Comparison of ENCODE assay signal across 8 cellular contexts in the genomic region with DNA sequence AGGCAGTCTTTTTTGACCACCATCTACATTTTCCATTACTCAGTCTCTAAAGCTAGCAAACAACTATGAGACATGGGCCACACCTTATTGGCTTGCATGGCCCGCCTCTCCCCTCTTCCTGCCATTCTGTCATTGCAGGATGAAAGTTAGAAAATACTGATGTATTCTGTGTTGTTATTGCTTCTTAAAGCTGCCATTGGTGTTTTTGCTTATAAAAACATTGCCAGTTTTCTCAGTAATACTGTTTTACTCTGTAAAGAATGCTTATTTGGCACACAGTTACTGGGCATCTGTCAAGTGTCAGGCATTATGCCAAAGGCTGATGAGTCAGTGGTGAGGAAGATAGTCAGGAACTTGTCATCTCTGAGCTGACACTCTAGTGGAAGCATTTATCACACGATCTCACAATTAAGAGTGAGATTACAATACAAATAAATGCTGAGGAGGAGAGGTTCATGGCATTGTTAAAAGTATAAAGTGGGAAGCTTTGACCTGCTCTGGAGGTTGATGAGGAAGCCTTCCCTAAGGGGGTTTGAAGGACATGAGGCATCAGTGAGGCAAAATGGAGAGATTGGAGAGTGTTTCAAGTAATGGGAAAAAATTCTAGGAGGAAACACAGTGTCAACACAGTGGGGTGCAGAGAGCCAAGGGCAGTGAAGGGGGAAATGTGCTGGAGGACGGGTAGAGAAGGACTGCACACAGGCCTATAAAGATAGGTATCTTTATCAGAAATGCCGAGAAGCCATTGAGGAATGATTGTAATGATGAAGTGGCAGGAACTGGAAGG. TPM values are rescaled to one million over a fixed set of nuclear protein-coding genes. Genes with fewer than 3 reads are reported as not detected.
DNase-seq lines count a peak whose midpoint lies in the region; ATAC-seq, FAIRE-seq and TF ChIP-seq lines count a peak whose summit lies in the region.

No MANE protein-coding gene starts in this region.

- H3K36me3 ChIP-seq in astrocyte (ENCODE audit: insufficient read depth, low read length) = no peaks in the 10 kb centered on the region
- H3K36me3 ChIP-seq in mesendoderm (ENCODE audit: control insufficient read depth, insufficient read depth, low read length) = no peaks in the 10 kb centered on the region

- FAIRE-seq in astrocyte (lab: Jason Lieb, UNC) = no peak

- no peak overlapping the region for H3K23ac ChIP-seq in mesendoderm (ENCODE audit: low read length)

- no peak overlapping the region for H2AK5ac ChIP-seq in mesendoderm (ENCODE audit: low read length)

- H3K79me2 ChIP-seq in astrocyte (ENCODE audit: insufficient read depth, low read length) (no peaks in the 10 kb centered on the region), mesendoderm (ENCODE audit: control insufficient read depth, insufficient read depth, low read length) (no peaks in the 10 kb centered on the region)

- H4K8ac ChIP-seq in mesendoderm (ENCODE audit: low read depth, low read length) = no peak overlapping the region

- H3K79me1 ChIP-seq in mesendoderm (ENCODE audit: low read length) = no peaks in the 10 kb centered on the region

- DNase-seq in DMS 273 treated with DMSO at 0.1 percent for 48 hours (lab: John Stamatoyannopoulos, UW) (peak; percentile 33), Kasumi-1 (lab: John Stamatoyannopoulos, UW) (peak; percentile 10 to 37), astrocyte (ENCODE audit: low read depth) (peak; percentile 57), mesendoderm (peak; percentile 5), NCI-H82 treated with DMSO at 0.1 percent for 48 hours (lab: John Stamatoyannopoulos, UW; ENCODE audit: unreplicated experiment) (no peak), T-helper 9 cell (no peak)
- DNase-seq in activated CD8-positive, alpha-beta memory T cell treated with anti-CD3 and anti-CD28 coated beads for 24 hours = no peak

- H3K9ac ChIP-seq in astrocyte (ENCODE audit: low read length) (no peak overlapping the region), mesendoderm (ENCODE audit: low read length) (no peak overlapping the region)

- H3K27ac ChIP-seq in astrocyte (ENCODE audit: low read depth, low read length) (no peak overlapping the region), mesendoderm (ENCODE audit: low read depth, low read length) (no peak overlapping the region)

- H2BK5ac ChIP-seq in mesendoderm (ENCODE audit: low read length) = no peak overlapping the region

- no peak overlapping the region for H3K27ac Mint-ChIP-seq in astrocyte (ENCODE audit: unreplicated experiment)

- peaks cover 18% of the 10 kb centered on the region for H3K4me1 ChIP-seq in astrocyte (ENCODE audit: insufficient read depth, low read length)
- H3K4me1 ChIP-seq in mesendoderm (ENCODE audit: control insufficient read depth, low read depth, low read length) = no peaks in the 10 kb centered on the region

- H3K9me3 ChIP-seq in astrocyte (ENCODE audit: insufficient read depth, low read depth, low read length) = no peaks in the 10 kb centered on the region

- H3K4me3 Mint-ChIP-seq in astrocyte (ENCODE audit: unreplicated experiment) = no peak overlapping the region

- WGBS in mesendoderm (ENCODE audit: extremely low coverage, insufficient coverage, low lambda C conversion rate) = no CpG with 5 or more reads among the region's 4 CpGs

- H3K27me3 ChIP-seq in astrocyte (ENCODE audit: insufficient read depth, low read length) (no peaks in the 10 kb centered on the region), mesendoderm (ENCODE audit: insufficient read depth, low read length, poor library complexity) (no peaks in the 10 kb centered on the region)

- peaks cover 13% of the 10 kb centered on the region for H3K4me1 Mint-ChIP-seq in astrocyte (ENCODE audit: low read depth, unreplicated experiment)

- H2BK15ac ChIP-seq in mesendoderm (replicated peaks; ENCODE audit: low read depth) = no peak overlapping the region

- no peaks in the 10 kb centered on the region for H3K36me3 Mint-ChIP-seq in astrocyte (ENCODE audit: low read depth, unreplicated experiment)

- no peaks in the 10 kb centered on the region for H3K9me3 Mint-ChIP-seq in astrocyte (ENCODE audit: unreplicated experiment)

- H3K56ac ChIP-seq in mesendoderm (ENCODE audit: low read length) = no peak overlapping the region

- no peak overlapping the region for H4K5ac ChIP-seq in mesendoderm (ENCODE audit: low read length)

- no peak for TF ChIP-seq CTCF in astrocyte (IDR thresholded peaks at IDR 0.05; ENCODE audit: insufficient read depth, low read depth, low read length)

- H3K27me3 Mint-ChIP-seq in astrocyte (ENCODE audit: low read depth, unreplicated experiment) = peaks cover 4% of the 10 kb centered on the region

- peak overlapping the region; percentile 52 for H3K4me2 ChIP-seq in astrocyte (ENCODE audit: low read length)
- H3K4me2 ChIP-seq in mesendoderm (ENCODE audit: low read length) = no peak overlapping the region

- ATAC-seq in HG02938 (IDR thresholded peaks at IDR 0.05; ENCODE audit: unreplicated experiment) = no peak

- H4K20me1 ChIP-seq in astrocyte (ENCODE audit: insufficient read depth, low read length) = no peaks in the 10 kb centered on the region

- peak overlapping the region; percentile 13 for H2AFZ ChIP-seq in astrocyte (ENCODE audit: low read depth, low read length)

- H2BK120ac ChIP-seq in mesendoderm (ENCODE audit: low read depth, low read length) = no peak overlapping the region

- no peak overlapping the region for H3K4ac ChIP-seq in mesendoderm (ENCODE audit: low read depth, low read length)

- H3K18ac ChIP-seq in mesendoderm (ENCODE audit: low read length) = no peak overlapping the region

- H3K4me3 ChIP-seq in astrocyte (ENCODE audit: insufficient read depth, low read depth, low read length) (peak overlapping the region; percentile 3), mesendoderm (ENCODE audit: low read length) (no peak overlapping the region)

RNA-seq across cellular contexts. Expression of gene KLHL32, which starts 14.7 kb away (rescaled TPM):
- total RNA-seq in astrocyte = 0.41 TPM in 1 of 2 replicates, not detected in the other
- 0.08 TPM for polyA plus RNA-seq in mesendoderm (2013, experiment 1 of 2)
- 0.07 TPM for polyA plus RNA-seq in mesendoderm (2013, experiment 2 of 2)

RNA-seq across cellular contexts. Expression of gene NDUFAF4, which starts 41.5 kb away (rescaled TPM):
- 38.6 TPM in 2 replicates for total RNA-seq in astrocyte
- 114 TPM for polyA plus RNA-seq in mesendoderm (2013, experiment 1 of 2)
- polyA plus RNA-seq in mesendoderm (2013, experiment 2 of 2) = 107 TPM

Comparison
In these comparisons a context has a peak if more than half of its experiments do, and no peak if none do; other contexts are left out.
1. DNase-seq: peak in DMS 273 treated with DMSO at 0.1 percent for 48 hours (single experiment), Kasumi-1 (2 of 2), astrocyte (single experiment) and mesendoderm (single experiment); none in NCI-H82 treated with DMSO at 0.1 percent for 48 hours (single experiment), activated CD8-positive, alpha-beta memory T cell treated with anti-CD3 and anti-CD28 coated beads for 24 hours (single experiment) and T-helper 9 cell (single experiment).